25 cellular contexts compared by ENCODE assay signal in genomic region chr2:164073053-164073757, GRCh38.
DNase-seq lines count a peak whose midpoint lies in the region; ATAC-seq, FAIRE-seq and TF ChIP-seq lines count a peak whose summit lies in the region.
"Had no signal": no experiment of that assay in that cellular context is flagged by ENCODE, and none has a peak within 500 bp of the region (broad histone marks: within the 10 kb centered on the region; RNA-seq: fewer than 3 reads in every experiment).

No MANE protein-coding gene starts in this region.

- intact Hi-C loops in left cardiac atrium (cut with DNase I) (no loop called here), HepG2 (cut with micrococcal nuclease; ENCODE audit: unreplicated experiment) (no loop called here)

- no peak for TF ChIP-seq POLR2A in HepG2 (IDR thresholded peaks at IDR 0.05; ENCODE audit: insufficient read depth in 1 of 2, low read depth in 2 of 2, low read length in 2 of 2)

- H3K27ac ChIP-seq in BLaER1 (no peak overlapping the region), HepG2 (ENCODE audit: extremely low read length, insufficient read depth, low read length) (no peak overlapping the region)
- H3K27ac ChIP-seq: breast epithelium, dorsolateral prefrontal cortex, HL-60, RWPE1, sigmoid colon had no signal

- FAIRE-seq in HepG2 (lab: Jason Lieb, UNC) = no peak

- TF ChIP-seq RAD21 in HepG2 (CRISPR knock-in tag; IDR thresholded peaks at IDR 0.05) = no peak

- CTCF ChIA-PET in HepG2 (lab: Yijun Ruan, JAX; ENCODE audit: low intra/inter-chr PET ratio, low total read pairs) = no interaction called here

- H3K79me2 ChIP-seq in HepG2 (ENCODE audit: insufficient read depth, low read length) = no peaks in the 10 kb centered on the region

- H3K9me3 ChIP-seq in BLaER1 (peaks cover 14% of the 10 kb centered on the region), HepG2 (ENCODE audit: low read length) (no peaks in the 10 kb centered on the region)
- H3K9me3 ChIP-seq: breast epithelium, sigmoid colon had no signal

- ATAC-seq in left cardiac atrium = no peak
- no peak for ATAC-seq in HepG2
- ATAC-seq in HG03196 (IDR thresholded peaks at IDR 0.05; ENCODE audit: unreplicated experiment) = no peak
- no peak for ATAC-seq in HG03520 (IDR thresholded peaks at IDR 0.05; ENCODE audit: unreplicated experiment)
- ATAC-seq: activated CD8-positive, alpha-beta memory T cell treated with anti-CD3 and anti-CD28 coated beads, Interleukin-2, amount 10 ng/mL, durations not matched to agents 7 days and 5 days; HCT116; natural killer cell treated with Interleukin-12 subunit alpha and Interleukin-12 subunit beta and Interleukin-15 and Interleukin-18, amount 100 ng/mL, for 72 hours; T-helper 17 cell had no signal

- DNase-seq in NCI-H1105 (lab: John Stamatoyannopoulos, UW) (peak; percentile 57), astrocyte of the hippocampus (ENCODE audit: low read depth, low spot score) (peak; percentile 26), myocyte (ENCODE audit: low read depth) (peak; percentile 72), left cardiac atrium (no peak), HepG2 (ENCODE audit: low spot score) (no peak)
- DNase-seq: activated CD4-positive, CD25-positive, alpha-beta regulatory T cell treated with anti-CD3 and anti-CD28 coated beads, Interleukin-2, amount 50 U/mL, for 72 hours; activated CD8-positive, alpha-beta memory T cell treated with anti-CD3 and anti-CD28 coated beads, Interleukin-2, amount 10 ng/mL, durations not matched to agents 7 days and 5 days; activated naive CD4-positive, alpha-beta T cell; DMS79; dorsolateral prefrontal cortex; KG1; NCI-H146; NCI-H69; sigmoid colon; stimulated activated CD4-positive, alpha-beta T cell treated with anti-CD3 and anti-CD28 coated beads, Interleukin-4, amount 100 ng/mL, for 24 hours; T-helper 17 cell had no signal

- H3K4me2 ChIP-seq in BLaER1 = peak overlapping the region; percentile 54
- H3K4me2 ChIP-seq in HepG2 (ENCODE audit: low read depth, low read length) = no peak overlapping the region

- H4K20me1 ChIP-seq in BLaER1 (no peaks in the 10 kb centered on the region), HepG2 (ENCODE audit: insufficient read depth, low read length) (no peaks in the 10 kb centered on the region)

- POLR2A ChIA-PET in HepG2 (lab: Yijun Ruan, JAX) = no interaction called here

- in situ Hi-C loops in HepG2 (cut with HindIII; ENCODE audit: extremely low pct_ligation_motif_present, low pct_unique_long_range_greater_than_20kb) = no loop called here

- WGBS in HepG2 (ENCODE audit: low lambda C conversion rate) = under 1% methylated on average over 10 of the region's 10 CpGs

- peaks cover 15% of the 10 kb centered on the region for H3K4me1 ChIP-seq in BLaER1
- H3K4me1 ChIP-seq in HepG2 (ENCODE audit: insufficient read depth, low read length) = no peaks in the 10 kb centered on the region
- H3K4me1 ChIP-seq: breast epithelium, sigmoid colon had no signal

- no peak overlapping the region for H2AFZ ChIP-seq in HepG2 (ENCODE audit: low read length)

- H3K36me3 ChIP-seq in BLaER1 = no peaks in the 10 kb centered on the region
- no peaks in the 10 kb centered on the region for H3K36me3 ChIP-seq in HepG2 (replicated peaks in 1 of 2; ENCODE audit: control insufficient read depth in 1 of 2, insufficient read depth in 2 of 2, low read length in 2 of 2)
- H3K36me3 ChIP-seq: breast epithelium, sigmoid colon had no signal

- H3K4me3 ChIP-seq in BLaER1 (no peak overlapping the region), HepG2 (replicated peaks in 1 of 3; ENCODE audit: insufficient read depth in 1 of 3, low read depth in 2 of 3, low read length in 3 of 3) (no peak overlapping the region)
- H3K4me3 ChIP-seq: breast epithelium, dorsolateral prefrontal cortex, lung, sigmoid colon had no signal

- BruUV-seq in HepG2 (replicated peaks; lab: Mats Ljungman, UMichigan) = no TSS peak

- no peak for TF ChIP-seq EP300 in HepG2 (IDR thresholded peaks at IDR 0.05; ENCODE audit: low read depth in 2 of 2, low read length in 2 of 2)
- TF ChIP-seq EP300 in HepG2 (CRISPR knock-in tag; IDR thresholded peaks at IDR 0.05; ENCODE audit: borderline replicate concordance) = no peak

- H3K9ac ChIP-seq in BLaER1 = no peak overlapping the region
- no peak overlapping the region for H3K9ac ChIP-seq in HepG2 (ENCODE audit: insufficient read depth, low read depth, low read length)

- no peak for TF ChIP-seq CTCF in HepG2 (CRISPR knock-in tag; IDR thresholded peaks at IDR 0.05)

- H3K27me3 ChIP-seq in BLaER1 (no peaks in the 10 kb centered on the region), HepG2 (ENCODE audit: control insufficient read depth in 1 of 2, insufficient read depth in 2 of 2, low read length in 2 of 2) (no peaks in the 10 kb centered on the region)
- H3K27me3 ChIP-seq: breast epithelium, sigmoid colon had no signal

TF ChIP-seq in HepG2, 621 proteins besides CTCF, POLR2A, EP300 and RAD21:
- TF ChIP-seq ZNF781 (CRISPR knock-in tag; IDR thresholded peaks at IDR 0.05; ENCODE audit: borderline replicate concordance, not compliant biosample characterization) (no peak), ZNF564 (CRISPR knock-in tag; IDR thresholded peaks at IDR 0.05) (no peak), ZNF614 (CRISPR knock-in tag; IDR thresholded peaks at IDR 0.05; ENCODE audit: borderline replicate concordance) (no peak)

Comparison
In these comparisons a context has a peak if more than half of its experiments do, and no peak if none do; other contexts are left out.
1. DNase-seq: peak in NCI-H1105 (single experiment), astrocyte of the hippocampus (single experiment) and myocyte (single experiment); none in left cardiac atrium (single experiment) and HepG2 (single experiment).